Comparison of ENCODE assay signal across 1 cellular context in genomic region chr1:108536791-108537190, GRCh38.
TF ChIP-seq lines count a peak whose summit lies in the region.

No MANE protein-coding gene starts in this region.

TF ChIP-seq in K562, 482 proteins besides CTCF, POLR2A, EP300 and RAD21 (continued from another document):
- TF ChIP-seq ZNF512 (tag; IDR thresholded peaks at IDR 0.05) = 0 out of 2 replicates have a peak, but pooled peaks have one; percentile 20
- peak; percentile 50 to 52; a peak in 2 of 4 replicates for TF ChIP-seq SIX5 (IDR thresholded peaks at IDR 0.05; ENCODE audit: borderline replicate concordance in 1 of 2, insufficient read depth in 1 of 2, low read depth in 1 of 2, low read length in 2 of 2)
- TF ChIP-seq USF2 (CRISPR knock-in tag; IDR thresholded peaks at IDR 0.05) = peak; percentile 37; the same call in 1 of the 2 replicates
- TF ChIP-seq HCFC1 (IDR thresholded peaks at IDR 0.05; ENCODE audit: low read depth, low read length) = peak; percentile 83
- 0 out of 2 replicates have a peak, but pooled peaks have one; percentile 12 for TF ChIP-seq CREM (IDR thresholded peaks at IDR 0.05; ENCODE audit: low read depth)
